Comparison of ENCODE assay signal across 15 cellular contexts in the genomic region with DNA sequence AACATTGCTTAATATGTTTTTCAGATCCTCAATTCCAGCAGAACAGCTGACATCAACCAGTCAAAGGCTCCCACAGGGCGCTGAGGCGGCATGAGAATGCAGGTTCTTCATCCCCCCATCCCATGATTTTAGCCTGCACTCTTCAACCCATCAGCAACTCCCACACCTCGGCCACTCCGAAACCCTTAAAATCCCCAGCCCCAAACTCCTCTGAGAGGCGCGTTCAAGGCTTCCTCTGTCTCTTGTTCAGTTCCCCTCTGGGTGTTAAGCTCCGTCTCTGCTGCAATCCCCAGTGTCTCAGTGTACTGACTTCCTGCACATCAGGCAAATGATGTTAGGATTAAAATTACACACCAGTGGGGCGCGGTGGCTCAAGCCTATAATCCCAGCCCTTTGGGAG.
"Had no signal": no experiment of that assay in that cellular context is flagged by ENCODE, and none has a peak within 500 bp of the region (broad histone marks: within the 10 kb centered on the region; RNA-seq: fewer than 3 reads in every experiment).

No MANE protein-coding gene starts in this region.

- H3K9me3 ChIP-seq: ascending aorta, esophagus muscularis mucosa, sigmoid colon, suprapubic skin had no signal

- ATAC-seq: activated naive CD8-positive, alpha-beta T cell treated with anti-CD3 and anti-CD28 coated beads, Interleukin-2, amount 50 U/mL, for 24 hours had no signal

- H3K27ac Mint-ChIP-seq: activated CD4-positive, alpha-beta memory T cell treated with anti-CD3 and anti-CD28 coated beads, Interleukin-2, amount 10 ng/mL, durations not matched to agents 7 days and 5 days; activated naive CD8-positive, alpha-beta T cell treated with anti-CD3 and anti-CD28 coated beads, Interleukin-2, amount 50 U/mL, for 24 hours; T-helper 2 cell treated with Interferon-gamma antibody and Interleukin-4, amounts not matched to agents 5 μg/mL and 100 μg/mL, for 36 hours had no signal

- H3K36me3 ChIP-seq: ascending aorta had no signal

- H3K4me3 Mint-ChIP-seq: activated CD4-positive, alpha-beta memory T cell treated with anti-CD3 and anti-CD28 coated beads, Interleukin-2, amount 10 ng/mL, durations not matched to agents 7 days and 5 days; activated naive CD8-positive, alpha-beta T cell treated with anti-CD3 and anti-CD28 coated beads, Interleukin-2, amount 50 U/mL, for 24 hours; immature natural killer cell; T-helper 2 cell treated with Interferon-gamma antibody and Interleukin-4, amounts not matched to agents 5 μg/mL and 100 μg/mL, for 36 hours had no signal

- H3K4me3 ChIP-seq: ascending aorta, esophagus muscularis mucosa, sigmoid colon, suprapubic skin had no signal

- H3K27me3 Mint-ChIP-seq: activated CD4-positive, alpha-beta memory T cell treated with anti-CD3 and anti-CD28 coated beads, Interleukin-2, amount 10 ng/mL, durations not matched to agents 7 days and 5 days had no signal

- FAIRE-seq: urothelium cell line had no signal

- H3K27me3 ChIP-seq: ascending aorta, esophagus muscularis mucosa, sigmoid colon, suprapubic skin had no signal

- H3K9me3 Mint-ChIP-seq: activated CD4-positive, alpha-beta memory T cell treated with anti-CD3 and anti-CD28 coated beads, Interleukin-2, amount 10 ng/mL, durations not matched to agents 7 days and 5 days; activated naive CD8-positive, alpha-beta T cell treated with anti-CD3 and anti-CD28 coated beads, Interleukin-2, amount 50 U/mL, for 24 hours; immature natural killer cell; T-helper 2 cell treated with Interferon-gamma antibody and Interleukin-4, amounts not matched to agents 5 μg/mL and 100 μg/mL, for 36 hours had no signal

- DNase-seq: activated CD4-positive, alpha-beta memory T cell treated with anti-CD3 and anti-CD28 coated beads, Interleukin-2, amount 10 ng/mL, durations not matched to agents 7 days and 5 days; activated naive CD4-positive, alpha-beta T cell treated with Interleukin-2 at 50 U/mL for 16 hours; activated naive CD8-positive, alpha-beta T cell treated with anti-CD3 and anti-CD28 coated beads, Interleukin-2, amount 50 U/mL, for 24 hours; activated T-cell treated with anti-CD3 and anti-CD28 coated beads, Interleukin-2, amount 50 U/mL, for 48 hours; immature natural killer cell; left cardiac atrium; mesendoderm; posterior cingulate gyrus; sigmoid colon; stimulated activated naive CD4-positive, alpha-beta T cell treated with Interleukin-2 at 50 U/mL for 16 hours had no signal

- H3K4me1 ChIP-seq: ascending aorta, sigmoid colon had no signal

- H3K27ac ChIP-seq: esophagus muscularis mucosa, sigmoid colon, suprapubic skin had no signal
